ENCODE assay signal across 8 cellular contexts in the genomic region with DNA sequence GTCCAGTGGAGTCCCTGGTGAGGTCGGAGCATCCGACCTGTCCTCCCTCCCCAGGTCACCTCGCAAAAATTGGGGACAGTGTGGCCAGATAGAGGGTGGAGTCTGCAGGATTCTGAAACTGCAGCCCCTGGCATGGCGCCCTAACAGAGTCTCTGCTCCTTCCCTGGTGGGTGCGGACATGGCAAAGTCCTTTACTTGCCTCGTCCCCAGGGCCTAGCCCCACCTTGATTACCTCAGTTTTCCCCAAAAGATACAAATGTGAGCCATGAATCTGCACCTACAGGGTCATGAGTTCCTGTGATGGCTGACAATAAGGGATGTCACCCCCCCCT.
DNase-seq lines count a peak whose midpoint lies in the region; ATAC-seq lines count a peak whose summit lies in the region.

No MANE protein-coding gene starts in this region.

- no peaks in the 10 kb centered on the region for H3K9me3 Mint-ChIP-seq in activated naive CD4-positive, alpha-beta T cell treated with anti-CD3 and anti-CD28 coated beads, Interleukin-2, amount 50 U/mL, for 24 hours
- H3K9me3 Mint-ChIP-seq in memory B cell: no peaks in the 10 kb centered on the region

- peaks cover 12% of the 10 kb centered on the region for H3K4me1 Mint-ChIP-seq in activated naive CD4-positive, alpha-beta T cell treated with anti-CD3 and anti-CD28 coated beads, Interleukin-2, amount 50 U/mL, for 24 hours
- peaks cover 13% of the 10 kb centered on the region for H3K4me1 Mint-ChIP-seq in memory B cell

- H3K27ac Mint-ChIP-seq in activated naive CD4-positive, alpha-beta T cell treated with anti-CD3 and anti-CD28 coated beads, Interleukin-2, amount 50 U/mL, for 24 hours: peak overlapping the region; percentile 90
- peak overlapping the region; percentile 54 for H3K27ac Mint-ChIP-seq in memory B cell

- peak overlapping the region; percentile 87 for H3K4me3 Mint-ChIP-seq in activated naive CD4-positive, alpha-beta T cell treated with anti-CD3 and anti-CD28 coated beads, Interleukin-2, amount 50 U/mL, for 24 hours
- H3K4me3 Mint-ChIP-seq in memory B cell: peak overlapping the region; percentile 91

- ATAC-seq in GM18907 (IDR thresholded peaks at IDR 0.05; ENCODE audit: unreplicated experiment) (peak; percentile 42), HG03045 (IDR thresholded peaks at IDR 0.05; ENCODE audit: unreplicated experiment) (peak; percentile 35), memory B cell (ENCODE audit: low read depth) (peak; percentile 11)

- no peak for DNase-seq in memory B cell (ENCODE audit: low spot score in 2 of 2)
- no peak for DNase-seq in stimulated activated CD4-positive, alpha-beta T cell treated with anti-CD3 and anti-CD28 coated beads, Interleukin-1b, Interleukin-23, amount 100 ng/mL, for 48 hours
- DNase-seq in SKM-1 treated with dmso at 0.1 percent for 144 hours (lab: John Stamatoyannopoulos, UW; ENCODE audit: unreplicated experiment): no peak
- no peak for DNase-seq in activated effector memory CD4-positive, alpha-beta T cell treated with anti-CD3 and anti-CD28 coated beads, Interleukin-2, amount 50 U/mL, for 16 hours
- DNase-seq in activated CD4-positive, alpha-beta T cell treated with anti-CD3 and anti-CD28 coated beads, Interleukin-2, amount 50 U/mL, for 48 hours: no peak

- H3K27me3 Mint-ChIP-seq in activated naive CD4-positive, alpha-beta T cell treated with anti-CD3 and anti-CD28 coated beads, Interleukin-2, amount 50 U/mL, for 24 hours: no peaks in the 10 kb centered on the region
- peaks cover 2% of the 10 kb centered on the region for H3K27me3 Mint-ChIP-seq in memory B cell

- peaks cover 2% of the 10 kb centered on the region for H3K36me3 Mint-ChIP-seq in activated naive CD4-positive, alpha-beta T cell treated with anti-CD3 and anti-CD28 coated beads, Interleukin-2, amount 50 U/mL, for 24 hours
- peaks cover 10% of the 10 kb centered on the region for H3K36me3 Mint-ChIP-seq in memory B cell
